In genomic region chr16:23124315-23124714, GRCh38 we compare ENCODE assay signal across 8 cellular contexts. TPM values are rescaled to one million over a fixed set of nuclear protein-coding genes. Genes with fewer than 3 reads are reported as not detected.
DNase-seq lines count a peak whose midpoint lies in the region; ATAC-seq and TF ChIP-seq lines count a peak whose summit lies in the region.
"Had no signal": no experiment of that assay in that cellular context is flagged by ENCODE, and none has a peak within 500 bp of the region (broad histone marks: within the 10 kb centered on the region; RNA-seq: fewer than 3 reads in every experiment).

No MANE protein-coding gene starts in this region.

- H3K27ac ChIP-seq in IMR-90 (ENCODE audit: insufficient read depth, low read length) (no peak overlapping the region), left ventricle myocardium inferior (replicated peaks) (peak overlapping the region; percentile 88), tibial artery (peak overlapping the region; percentile 22 to 35)

- H3K27me3 ChIP-seq in IMR-90 (ENCODE audit: control insufficient read depth, insufficient read depth, low read length) (no peaks in the 10 kb centered on the region), left ventricle myocardium inferior (ENCODE audit: low read depth) (no peaks in the 10 kb centered on the region), tibial artery (no peaks in the 10 kb centered on the region)

- no peaks in the 10 kb centered on the region for H3K36me3 ChIP-seq in IMR-90 (ENCODE audit: control insufficient read depth, insufficient read depth, low read length)
- no peaks in the 10 kb centered on the region for H3K36me3 ChIP-seq in left ventricle myocardium inferior
- no peaks in the 10 kb centered on the region for H3K36me3 ChIP-seq in tibial artery

- H3K9me1 ChIP-seq in IMR-90 (ENCODE audit: insufficient read depth, low read length): peaks cover 10% of the 10 kb centered on the region; the same call in 1 of the 2 replicates

- intact Hi-C loops in IMR-90 (cut with micrococcal nuclease) (no loop called here), left ventricle myocardium inferior (cut with micrococcal nuclease) (no loop called here), tibial artery (cut with DNase I; ENCODE audit: low total_unique reads) (no loop called here)

- no peak overlapping the region for H2AK5ac ChIP-seq in IMR-90 (ENCODE audit: low read depth, low read length)

- dilution Hi-C loops in IMR-90 (cut with HindIII; ENCODE audit: low sequenced_read_pairs, unreplicated experiment): no loop called here

- no TSS peak for BruUV-seq in IMR-90 (replicated peaks; lab: Mats Ljungman, UMichigan)

- peaks cover 37% of the 10 kb centered on the region for H4K20me1 ChIP-seq in IMR-90 (ENCODE audit: insufficient read depth, low read length)

- CTCF ChIA-PET in IMR-90 (lab: Yijun Ruan, JAX): no interaction called here

- in situ Hi-C loops in IMR-90 (cut with MboI; ENCODE audit: low sequenced_read_pairs): no loop called here

- DNase-seq in IMR-90: peak; percentile 83
- DNase-seq in astrocyte of the hippocampus (ENCODE audit: low read depth, low spot score): peak; percentile 70
- no peak for DNase-seq in left ventricle myocardium inferior
- no peak for DNase-seq in tibial artery
- DNase-seq in SIG-M5 treated with dmso at 0.1 percent for 504 hours (lab: John Stamatoyannopoulos, UW; ENCODE audit: unreplicated experiment): no peak
- DNase-seq in NCI-H510A (lab: John Stamatoyannopoulos, UW): no peak
- DNase-seq in GF-D8 (lab: John Stamatoyannopoulos, UW): no peak
- DNase-seq: activated CD4-positive, alpha-beta T cell treated with anti-CD3 and anti-CD28 coated beads, Interleukin-2, amount 10 ng/mL, durations not matched to agents 24 days and 14 days had no signal

- POLR2A ChIA-PET in IMR-90 (lab: Charles Lee; ENCODE audit: unreplicated experiment): no interaction called here

- no peak overlapping the region for H3K9ac ChIP-seq in IMR-90 (ENCODE audit: low read depth, low read length)

- TF ChIP-seq POLR2A in IMR-90 (IDR thresholded peaks at IDR 0.05; ENCODE audit: low read depth, low read length): no peak

- H3K4me1 ChIP-seq in IMR-90 (ENCODE audit: control insufficient read depth, insufficient read depth, low read length) (peaks cover 3% of the 10 kb centered on the region; the same call in 1 of the 2 replicates), left ventricle myocardium inferior (peaks cover 71% of the 10 kb centered on the region), tibial artery (peaks cover 0 to 57% (median 24%) of the 10 kb centered on the region in 4 donors)

- no peak overlapping the region for H3K18ac ChIP-seq in IMR-90 (ENCODE audit: low read depth, low read length)

- TF ChIP-seq CTCF in IMR-90 (conservative IDR thresholded peaks at IDR 0.05; ENCODE audit: low read depth, low read length) (no peak), left ventricle myocardium inferior (IDR thresholded peaks at IDR 0.05; ENCODE audit: borderline replicate concordance) (no peak), tibial artery (IDR thresholded peaks at IDR 0.05) (no peak)

- H3K4ac ChIP-seq in IMR-90 (ENCODE audit: low read depth, low read length): no peak overlapping the region

- H2AK9ac ChIP-seq in IMR-90 (replicated peaks; ENCODE audit: low read depth, low read length, poor library complexity): no peak overlapping the region

- no peak overlapping the region for H4K91ac ChIP-seq in IMR-90 (ENCODE audit: insufficient read depth, low read depth, low read length)

- no peak overlapping the region for H3K4me2 ChIP-seq in IMR-90 (ENCODE audit: low read depth, low read length)

- peak; percentile 82 for ATAC-seq in IMR-90 (ENCODE audit: low read depth)

- H4K8ac ChIP-seq in IMR-90 (ENCODE audit: low read depth in 2 of 2, low read length in 2 of 2): no peak overlapping the region

- H3K23ac ChIP-seq in IMR-90 (ENCODE audit: low read depth, low read length): no peak overlapping the region

- H3K14ac ChIP-seq in IMR-90 (replicated peaks; ENCODE audit: low read depth, low read length): no peak overlapping the region

- no peak overlapping the region for H3K56ac ChIP-seq in IMR-90 (ENCODE audit: extremely low read depth, insufficient read depth, low read length)

- no peak overlapping the region for H2BK20ac ChIP-seq in IMR-90 (ENCODE audit: low read depth, low read length)

- TF ChIP-seq RAD21 in IMR-90 (IDR thresholded peaks at IDR 0.05; ENCODE audit: low read length): no peak

- no CpG with 5 or more reads among the region's 8 CpGs for WGBS in IMR-90 (ENCODE audit: extremely low coverage in 2 of 2, insufficient read length in 1 of 2), 2 experiments

- H2BK5ac ChIP-seq in IMR-90 (ENCODE audit: low read depth, low read length, poor library complexity, severe bottlenecking): no peak overlapping the region

- H2BK120ac ChIP-seq in IMR-90 (ENCODE audit: low read depth, low read length): no peak overlapping the region

- H4K5ac ChIP-seq in IMR-90 (ENCODE audit: low read depth, low read length): no peak overlapping the region

- no peak overlapping the region for H2BK15ac ChIP-seq in IMR-90 (ENCODE audit: low read depth, low read length)

- H3K4me3 ChIP-seq in IMR-90 (ENCODE audit: insufficient read depth, low read depth, low read length) (no peak overlapping the region), left ventricle myocardium inferior (peak overlapping the region; percentile 15), tibial artery (no peak overlapping the region)

- peaks cover 16 to 40% of the 10 kb centered on the region in 2 experiments; a peak in 3 of 4 replicates for H3K79me1 ChIP-seq in IMR-90 (ENCODE audit: low read depth in 1 of 2, low read length in 2 of 2)

- H2AFZ ChIP-seq in IMR-90 (replicated peaks; ENCODE audit: low read length, poor library complexity): no peak overlapping the region

- no peaks in the 10 kb centered on the region for H3K9me3 ChIP-seq in IMR-90 (ENCODE audit: control insufficient read depth, insufficient read depth, low read length)
- no peaks in the 10 kb centered on the region for H3K9me3 ChIP-seq in left ventricle myocardium inferior (replicated peaks)
- H3K9me3 ChIP-seq in tibial artery: no peaks in the 10 kb centered on the region

TF ChIP-seq in IMR-90, 13 proteins besides CTCF, POLR2A, EP300 and RAD21:
- no peak for TF ChIP-seq SMC3 (IDR thresholded peaks at IDR 0.05; ENCODE audit: low read depth, low read length)
- 0 out of 2 replicates have a peak, but pooled peaks have one; percentile 1 for TF ChIP-seq CEBPB (IDR thresholded peaks at IDR 0.05; ENCODE audit: low read depth, low read length)
- peak; percentile 67 for TF ChIP-seq FOS (IDR thresholded peaks at IDR 0.05; ENCODE audit: low read depth, low read length)
TF ChIP-seq in IMR-90: peak in this region for 2.

RNA-seq across cellular contexts. Expression of gene USP31, which starts 24.9 kb away (rescaled TPM):
- 3.4 and 3.9 TPM in 2 replicates for total RNA-seq in IMR-90 (2012; rRNA removed)
- 2.9 and 3.1 TPM in 2 replicates for polyA plus RNA-seq in IMR-90 (2012; rRNA removed)
- 1.7 and 1.8 TPM in 2 replicates for polyA plus RNA-seq in IMR-90 (2012; cell fraction: cytosol; rRNA removed)
- polyA plus RNA-seq in IMR-90 (2012; cell fraction: nucleus; rRNA removed; ENCODE audit: low replicate concordance): 7.7 and 8.4 TPM in 2 replicates
- 28.2 TPM for total RNA-seq in left ventricle myocardium inferior

RNA-seq across cellular contexts. Expression of gene SCNN1G, which starts 58.2 kb away (rescaled TPM):
- not detected in 2 replicates for total RNA-seq in IMR-90 (2012; rRNA removed)
- polyA plus RNA-seq in IMR-90 (2012; rRNA removed): not detected in 2 replicates
- not detected in 2 replicates for polyA plus RNA-seq in IMR-90 (2012; cell fraction: cytosol; rRNA removed)
- not detected in 2 replicates for polyA plus RNA-seq in IMR-90 (2012; cell fraction: nucleus; rRNA removed; ENCODE audit: low replicate concordance)
- total RNA-seq in left ventricle myocardium inferior: not detected
- total RNA-seq: activated CD4-positive, alpha-beta T cell treated with anti-CD3 and anti-CD28 coated beads, Interleukin-2, amount 10 ng/mL, durations not matched to agents 24 days and 14 days had no signal

Comparison
In these comparisons a context has a peak if more than half of its experiments do, and no peak if none do; other contexts are left out.
1. DNase-seq: peak in IMR-90 (single experiment) and astrocyte of the hippocampus (single experiment); none in left ventricle myocardium inferior (single experiment), tibial artery (0 of 2), SIG-M5 treated with dmso at 0.1 percent for 504 hours (single experiment), NCI-H510A (single experiment) and GF-D8 (single experiment).